ENCODE assay signal across 8 cellular contexts in the genomic region with DNA sequence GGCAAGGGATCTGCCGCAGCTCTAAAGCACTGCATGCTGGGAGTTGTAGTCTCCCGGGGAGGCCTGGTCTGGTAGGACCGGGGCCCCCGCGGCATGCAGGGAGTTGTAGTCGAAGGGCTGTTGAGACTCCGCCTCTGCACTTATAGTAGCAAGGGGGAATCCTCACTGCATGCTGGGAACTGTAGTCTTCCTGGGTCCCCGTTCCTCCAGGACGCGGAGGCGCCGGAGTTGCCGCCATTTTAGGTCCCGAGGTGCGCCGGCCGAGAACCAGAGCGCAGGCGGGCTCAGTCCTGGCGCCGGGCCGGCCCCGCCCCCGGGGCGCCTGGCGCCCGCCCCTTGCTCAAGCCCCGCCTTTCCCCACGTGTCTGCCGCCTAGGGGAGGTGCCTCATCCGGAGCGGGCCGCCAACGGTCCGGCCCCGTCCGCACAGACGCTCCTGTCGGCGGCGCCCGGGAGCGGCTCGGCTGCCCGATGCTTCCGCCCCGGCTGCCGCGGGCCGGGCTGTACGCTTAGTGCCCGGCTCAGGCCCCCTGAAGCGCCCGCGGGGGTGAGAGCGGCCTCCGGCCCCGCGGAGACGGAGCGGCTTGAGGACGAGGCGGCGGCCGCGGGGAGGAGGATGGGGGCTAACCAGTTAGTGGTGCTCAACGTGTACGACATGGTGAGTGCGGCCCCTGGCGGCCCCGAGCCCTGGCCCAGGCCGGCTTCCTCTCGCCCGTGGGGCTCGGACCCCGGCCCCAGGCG. TPM values are rescaled to one million over a fixed set of nuclear protein-coding genes. Genes with fewer than 3 reads are reported as not detected.
DNase-seq lines count a peak whose midpoint lies in the region; ATAC-seq and TF ChIP-seq lines count a peak whose summit lies in the region.

A gene (plus strand): TSS at position 428 of the 740 bp plus-strand sequence. CDS start 188 bp downstream, at position 616.

- DNase-seq in GM13977 (ENCODE audit: low spot score) (peak; percentile 98), NCI-H146 treated with DMSO at 0.1 percent for 48 hours (lab: John Stamatoyannopoulos, UW; ENCODE audit: unreplicated experiment) (peak; percentile 99), amniotic epithelial cell (ENCODE audit: low read depth) (peak; percentile 99), left cardiac atrium (peak; percentile 99), posterior vena cava (ENCODE audit: low spot score) (peak; percentile 99), upper lobe of right lung (peak; percentile 98)

- no peaks in the 10 kb centered on the region for H3K36me3 ChIP-seq in upper lobe of right lung

- TF ChIP-seq CTCF in GM13977 (IDR thresholded peaks at IDR 0.05; ENCODE audit: extremely low read depth, insufficient read depth, missing control alignments) (peak; percentile 65), upper lobe of right lung (IDR thresholded peaks at IDR 0.05) (peak; percentile 51)

- peak within 1 kb of the TSS; percentile 93 for H3K4me3 ChIP-seq in upper lobe of right lung

- in situ Hi-C loops in GM13977 (cut with MboI; ENCODE audit: low pct_unique_long_range_greater_than_20kb, low sequenced_read_pairs, unreplicated experiment): no loop called here

- peaks cover 26% of the 10 kb centered on the region for H3K4me1 ChIP-seq in upper lobe of right lung

- peak; percentile 95 for ATAC-seq in HG02884 (IDR thresholded peaks at IDR 0.05; ENCODE audit: unreplicated experiment)
- peak; percentile 97 for ATAC-seq in left cardiac atrium
- peak; percentile 97 for ATAC-seq in upper lobe of right lung

- no peaks in the 10 kb centered on the region for H3K9me3 ChIP-seq in upper lobe of right lung

- no peaks in the 10 kb centered on the region for H3K27me3 ChIP-seq in upper lobe of right lung

- intact Hi-C loops in T-helper 1 cell treated with Interleukin-12 subunit alpha and Interleukin-12 subunit beta and Interleukin-4 antibody, amounts not matched to agents 30 ng/mL and 1 ng/mL, for 36 hours (cut with micrococcal nuclease): loop anchor here (1.0 to 5.0 kb wide), 18 partner anchors 53 to 1913 kb away; a partner anchor contains a TSS
- intact Hi-C loops in left cardiac atrium (cut with DNase I): loop anchor here in 1 of 2 donors (10.0 kb wide), 1 partner anchor 198 kb away; a partner anchor contains a TSS
- intact Hi-C loops in posterior vena cava (cut with DNase I): loop anchor here in 1 of 2 donors (1.0 kb wide), 1 partner anchor 77 kb away; no protein-coding TSS in a partner anchor
- intact Hi-C loops in upper lobe of right lung (cut with DNase I): no loop called here

- peak within 1 kb of the TSS; percentile 97 for H3K27ac ChIP-seq in upper lobe of right lung

RNA-seq across cellular contexts. Expression of the gene that starts here (rescaled TPM):
- total RNA-seq in T-helper 1 cell treated with Interleukin-12 subunit alpha and Interleukin-12 subunit beta and Interleukin-4 antibody, amounts not matched to agents 30 ng/mL and 1 ng/mL, for 36 hours: 24.7 and 26.9 TPM in 2 replicates
- total RNA-seq in left cardiac atrium: 10 to 100 TPM; 20.0 to 22.2 TPM
- 10 to 100 TPM; 28.4 to 31.6 TPM for total RNA-seq in posterior vena cava
- 53.1 TPM for total RNA-seq in upper lobe of right lung

Comparison
In these comparisons a context has a peak if more than half of its experiments do, and no peak if none do; other contexts are left out.
1. Peak in every context shown above with its lines: DNase-seq, ATAC-seq, H3K4me3 ChIP-seq and H3K27ac ChIP-seq.